In the genomic region with DNA sequence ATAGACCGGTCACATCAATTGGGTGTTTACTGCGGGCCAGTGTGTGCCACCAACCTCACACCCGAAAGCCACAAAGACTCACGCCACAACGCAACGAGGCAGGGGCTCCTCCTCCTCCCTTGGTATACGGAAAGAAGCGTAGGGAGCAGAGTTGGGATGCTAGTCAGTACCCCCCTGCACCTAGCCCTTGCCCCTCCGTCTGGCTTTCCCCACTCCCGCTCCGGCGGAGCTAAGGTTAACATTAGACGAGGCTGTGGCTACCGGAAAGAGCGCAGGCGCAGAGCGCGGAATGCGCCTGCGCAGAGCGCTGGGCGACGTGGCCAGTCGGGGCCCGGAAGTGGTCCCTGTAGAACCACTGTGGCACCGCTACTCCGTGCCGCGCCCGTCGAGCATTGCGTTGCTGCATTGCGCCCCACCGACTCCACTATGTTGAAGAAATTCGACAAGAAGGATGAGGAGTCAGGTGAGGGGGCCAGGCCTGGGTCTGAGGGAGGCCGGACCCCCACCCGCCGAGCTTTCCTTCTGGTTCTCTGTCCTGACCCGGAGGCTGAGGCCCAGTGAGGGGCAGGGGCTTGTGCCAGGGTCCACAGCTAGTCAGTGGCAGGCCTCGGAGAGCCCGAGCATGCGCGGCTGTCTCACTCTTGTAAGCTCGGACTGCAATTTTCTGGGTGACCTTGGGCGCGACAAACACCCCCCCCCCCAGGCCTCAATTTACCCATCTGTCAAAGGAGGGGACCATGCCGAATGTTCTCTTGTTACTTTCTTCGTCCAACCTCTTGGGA, we compare ENCODE assay signal across 8 cellular contexts. TPM values are rescaled to one million over a fixed set of nuclear protein-coding genes. Genes with fewer than 3 reads are reported as not detected.
DNase-seq lines count a peak whose midpoint lies in the region; ATAC-seq and TF ChIP-seq lines count a peak whose summit lies in the region.

TSS of gene COPG1 (plus strand) at position 323 of the 782 bp plus-strand sequence. CDS start at position 427, 104 bp downstream.

- ATAC-seq in GM21515 (IDR thresholded peaks at IDR 0.05; ENCODE audit: unreplicated experiment) = peak; percentile 68
- peak; percentile 83 for ATAC-seq in IMR-90 (ENCODE audit: low read depth)

- H3K23ac ChIP-seq in IMR-90 (ENCODE audit: low read depth, low read length) = peak within 1 kb of the TSS; percentile 100

- H2AK5ac ChIP-seq in IMR-90 (ENCODE audit: low read depth, low read length) = peak within 1 kb of the TSS; percentile 100

- no peak for TF ChIP-seq CTCF in IMR-90 (conservative IDR thresholded peaks at IDR 0.05; ENCODE audit: low read depth, low read length)
- TF ChIP-seq CTCF in OCI-LY3 (IDR thresholded peaks at IDR 0.05; ENCODE audit: low read depth, low read length) = no peak
- no peak for TF ChIP-seq CTCF in mesothelial cell of epicardium (IDR thresholded peaks at IDR 0.05; ENCODE audit: unreplicated experiment)

- peak within 1 kb of the TSS; percentile 49; the same call in 1 of the 2 replicates for H2BK20ac ChIP-seq in IMR-90 (ENCODE audit: low read depth, low read length)

- H3K4me1 ChIP-seq in IMR-90 (ENCODE audit: control insufficient read depth, insufficient read depth, low read length) (peaks cover 16% of the 10 kb centered on the region), OCI-LY3 (ENCODE audit: low read length) (peaks cover 17% of the 10 kb centered on the region)

- peak within 1 kb of the TSS; percentile 95 for H3K56ac ChIP-seq in IMR-90 (ENCODE audit: extremely low read depth, insufficient read depth, low read length)

- H3K36me3 ChIP-seq in IMR-90 (ENCODE audit: control insufficient read depth, insufficient read depth, low read length) (peaks cover 18% of the 10 kb centered on the region), OCI-LY3 (replicated peaks; ENCODE audit: low read depth, low read length) (peaks cover 22% of the 10 kb centered on the region)

- H3K27me3 Mint-ChIP-seq in mesothelial cell of epicardium (ENCODE audit: low read depth) = no peaks in the 10 kb centered on the region

- dilution Hi-C loops in IMR-90 (cut with HindIII; ENCODE audit: low sequenced_read_pairs, unreplicated experiment) = no loop called here

- H2AFZ ChIP-seq in IMR-90 (replicated peaks; ENCODE audit: low read length, poor library complexity) = peak within 1 kb of the TSS; percentile 97
- peak within 1 kb of the TSS; percentile 76 for H2AFZ ChIP-seq in OCI-LY3 (ENCODE audit: low read depth, low read length)

- intact Hi-C loops in IMR-90 (cut with micrococcal nuclease) = loop anchor here (1.0 to 5.0 kb wide), 4 partner anchors 52 to 197 kb away; partner anchors contain the start of gene ISY1

- peaks cover 29 to 65% of the 10 kb centered on the region in 2 experiments for H3K79me1 ChIP-seq in IMR-90 (ENCODE audit: low read depth in 1 of 2, low read length in 2 of 2)

- H4K91ac ChIP-seq in IMR-90 (ENCODE audit: insufficient read depth, low read depth, low read length) = peak within 1 kb of the TSS; percentile 99

- H3K27me3 ChIP-seq in IMR-90 (ENCODE audit: control insufficient read depth, insufficient read depth, low read length) (no peaks in the 10 kb centered on the region), OCI-LY3 (ENCODE audit: low read depth, low read length) (no peaks in the 10 kb centered on the region)

- POLR2A ChIA-PET in IMR-90 (lab: Charles Lee; ENCODE audit: unreplicated experiment) = interaction anchor here (0.6 to 1.3 kb wide), 3 partner anchors 12 to 95 kb away, joined by 4 to 7 read pairs (median 6); no protein-coding TSS in a partner anchor

- H3K14ac ChIP-seq in IMR-90 (replicated peaks; ENCODE audit: low read depth, low read length) = peak within 1 kb of the TSS; percentile 99

- H4K20me1 ChIP-seq in IMR-90 (ENCODE audit: insufficient read depth, low read length) (peaks cover 21% of the 10 kb centered on the region), OCI-LY3 (ENCODE audit: insufficient read depth, low read length) (0 out of 2 replicates have a peak, but pooled peaks cover 4% of the 10 kb centered on the region)

- peak within 1 kb of the TSS; percentile 100 for H2AK9ac ChIP-seq in IMR-90 (replicated peaks; ENCODE audit: low read depth, low read length, poor library complexity)

- H4K8ac ChIP-seq in IMR-90 (ENCODE audit: low read depth in 2 of 2, low read length in 2 of 2) = peak within 1 kb of the TSS; percentile 83 to 100

- DNase-seq in D341Med (ENCODE audit: low spot score) (peak; percentile 98), IMR-90 (peak; percentile 87), mesothelial cell of epicardium (ENCODE audit: low spot score in 2 of 2, unreplicated experiment in 2 of 2) (peak; percentile 70 to 92)
- DNase-seq in activated CD8-positive, alpha-beta memory T cell treated with anti-CD3 and anti-CD28 coated beads, Interleukin-2, amount 50 U/mL, for 4 hours = peak; percentile 83
- peak; percentile 67 to 78 for DNase-seq in stimulated activated CD8-positive, alpha-beta memory T cell treated with anti-CD3 and anti-CD28 coated beads, Interleukin-15, amount 100 ng/mL, for 4 hours (ENCODE audit: low read depth in 2 of 2)

- CTCF ChIA-PET in IMR-90 (lab: Yijun Ruan, JAX) = no interaction called here

- peaks cover 28% of the 10 kb centered on the region for H3K4me1 Mint-ChIP-seq in mesothelial cell of epicardium

- peaks cover 17% of the 10 kb centered on the region for H3K9me1 ChIP-seq in IMR-90 (ENCODE audit: insufficient read depth, low read length)

- BruUV-seq in IMR-90 (replicated peaks; lab: Mats Ljungman, UMichigan) = TSS peak; percentile 58

- H3K9me3 Mint-ChIP-seq in mesothelial cell of epicardium = no peaks in the 10 kb centered on the region

- peak within 1 kb of the TSS; percentile 92 for H2BK120ac ChIP-seq in IMR-90 (ENCODE audit: low read depth, low read length)

- H3K27ac ChIP-seq in IMR-90 (ENCODE audit: insufficient read depth, low read length) (peak within 1 kb of the TSS; percentile 96), OCI-LY3 (ENCODE audit: low read length) (peak within 1 kb of the TSS; percentile 63)

- peak within 1 kb of the TSS; percentile 95 for H4K5ac ChIP-seq in IMR-90 (ENCODE audit: low read depth, low read length)

- peaks cover 16% of the 10 kb centered on the region for H3K36me3 Mint-ChIP-seq in mesothelial cell of epicardium

- H3K4me3 Mint-ChIP-seq in mesothelial cell of epicardium = peak within 1 kb of the TSS; percentile 96

- peaks cover 31% of the 10 kb centered on the region for H3K79me2 ChIP-seq in OCI-LY3 (ENCODE audit: low read length)

- no peak for TF ChIP-seq RAD21 in IMR-90 (IDR thresholded peaks at IDR 0.05; ENCODE audit: low read length)

- 0% methylated on average over 9 of the region's 48 CpGs; no CpG with 5 or more reads in 1 of the 2 experiments for WGBS in IMR-90 (ENCODE audit: extremely low coverage in 2 of 2, insufficient read length in 1 of 2), 2 experiments

- H3K9ac ChIP-seq in IMR-90 (ENCODE audit: low read depth, low read length) (peak within 1 kb of the TSS; percentile 95), OCI-LY3 (ENCODE audit: low read length) (peak within 1 kb of the TSS; percentile 99)

- peak within 1 kb of the TSS; percentile 91 for H2BK5ac ChIP-seq in IMR-90 (ENCODE audit: low read depth, low read length, poor library complexity, severe bottlenecking)

- H3K27ac Mint-ChIP-seq in mesothelial cell of epicardium = peak within 1 kb of the TSS; percentile 98

- peak; percentile 97 for TF ChIP-seq POLR2A in IMR-90 (IDR thresholded peaks at IDR 0.05; ENCODE audit: low read depth, low read length)

- peak within 1 kb of the TSS; percentile 67 for H3K4me3 ChIP-seq in IMR-90 (ENCODE audit: insufficient read depth, low read depth, low read length)
- peak within 1 kb of the TSS; percentile 93 for H3K4me3 ChIP-seq in OCI-LY3 (ENCODE audit: low read length)

- in situ Hi-C loops in IMR-90 (cut with MboI; ENCODE audit: low sequenced_read_pairs) = loop anchor here (5.0 to 10.0 kb wide), 2 partner anchors 195 to 277 kb away; no protein-coding TSS in a partner anchor
- in situ Hi-C loops in endometrial microvascular endothelial cells (cut with HindIII; ENCODE audit: inconsistent ontology term, low pct_unique_long_range_greater_than_20kb, low sequenced_read_pairs) = no loop called here

- H3K9me3 ChIP-seq in IMR-90 (ENCODE audit: control insufficient read depth, insufficient read depth, low read length) = no peaks in the 10 kb centered on the region
- H3K9me3 ChIP-seq in OCI-LY3 (ENCODE audit: insufficient read depth, low read length) = no peaks in the 10 kb centered on the region

- H2BK15ac ChIP-seq in IMR-90 (ENCODE audit: low read depth, low read length) = peak within 1 kb of the TSS; percentile 64; the same call in 2 of the 3 replicates

- H3K4me2 ChIP-seq in IMR-90 (ENCODE audit: low read depth, low read length) (peak within 1 kb of the TSS; percentile 100), OCI-LY3 (ENCODE audit: low read length) (peak within 1 kb of the TSS; percentile 96)

- peak within 1 kb of the TSS; percentile 99 for H3K4ac ChIP-seq in IMR-90 (ENCODE audit: low read depth, low read length)

- peak within 1 kb of the TSS; percentile 87 for H3K18ac ChIP-seq in IMR-90 (ENCODE audit: low read depth, low read length)

TF ChIP-seq in IMR-90, 13 proteins besides CTCF, POLR2A, EP300 and RAD21 (continues in another document):
- TF ChIP-seq CHD1 (IDR thresholded peaks at IDR 0.05; ENCODE audit: low read depth, low read length) (no peak), CEBPB (IDR thresholded peaks at IDR 0.05; ENCODE audit: low read depth, low read length) (no peak), BHLHE40 (IDR thresholded peaks at IDR 0.05; ENCODE audit: low read depth, low read length) (no peak), MAFK (IDR thresholded peaks at IDR 0.05; ENCODE audit: low read depth, low read length) (no peak), FOS (IDR thresholded peaks at IDR 0.05; ENCODE audit: low read depth, low read length) (no peak), RCOR1 (IDR thresholded peaks at IDR 0.05; ENCODE audit: insufficient replicate concordance, low read length) (no peak), SMC3 (IDR thresholded peaks at IDR 0.05; ENCODE audit: low read depth, low read length) (no peak), NFE2L2 (IDR thresholded peaks at IDR 0.05; ENCODE audit: low read depth, low read length) (no peak), USF2 (IDR thresholded peaks at IDR 0.05; ENCODE audit: low read depth, low read length) (no peak), MXI1 (IDR thresholded peaks at IDR 0.05; ENCODE audit: borderline replicate concordance, low read depth, low read length) (no peak)

RNA-seq across cellular contexts. Expression of gene COPG1, which starts in this region (rescaled TPM):
- total RNA-seq in IMR-90 (2012; rRNA removed) (440 and 446 TPM in 2 replicates), endometrial microvascular endothelial cells (ENCODE audit: inconsistent ontology term) (156 TPM), mesothelial cell of epicardium (172 to 176 TPM (median 173 TPM) in 3 replicates)
- 179 and 203 TPM in 2 replicates for polyA plus RNA-seq in IMR-90 (2012; rRNA removed)
- 129 and 134 TPM in 2 replicates for polyA plus RNA-seq in IMR-90 (2012; cell fraction: cytosol; rRNA removed)
- 177 and 240 TPM in 2 replicates for polyA plus RNA-seq in IMR-90 (2012; cell fraction: nucleus; rRNA removed; ENCODE audit: low replicate concordance)

Comparison
In these comparisons a context has a peak if more than half of its experiments do, and no peak if none do; other contexts are left out.
1. Peak in every context shown above with its lines: DNase-seq, ATAC-seq, H3K4me3 ChIP-seq and H3K27ac ChIP-seq.